ENCODE assay signal across 21 cellular contexts in genomic region chr6:138229663-138230194, GRCh38. TPM values are rescaled to one million over a fixed set of nuclear protein-coding genes. Genes with fewer than 3 reads are reported as not detected.
"Had no signal": no experiment of that assay in that cellular context is flagged by ENCODE, and none has a peak within 500 bp of the region (broad histone marks: within the 10 kb centered on the region; RNA-seq: fewer than 3 reads in every experiment).

No MANE protein-coding gene starts in this region.

- H3K27ac ChIP-seq: brain microvascular endothelial cell, gastrocnemius medialis, heart right ventricle, sigmoid colon, spleen, thoracic aorta had no signal

- H3K9me3 Mint-ChIP-seq: activated T-helper 1 cell treated with anti-CD3 and anti-CD28 coated beads, Interleukin-12 subunit alpha, Interleukin-12 subunit beta, Interleukin-2, Interleukin-4 antibody, amounts not matched to agents 30 ng/mL and 10 ng/mL and 1 ng/mL, durations not matched to agents 14 hours and 24 hours and 36 hours; central memory CD8-positive, alpha-beta T cell; neural crest cell; T-helper 2 cell treated with Interferon-gamma antibody and Interleukin-4, amounts not matched to agents 5 μg/mL and 100 μg/mL, for 36 hours had no signal

- H3K27ac Mint-ChIP-seq: activated T-helper 1 cell treated with anti-CD3 and anti-CD28 coated beads, Interleukin-12 subunit alpha, Interleukin-12 subunit beta, Interleukin-2, Interleukin-4 antibody, amounts not matched to agents 30 ng/mL and 10 ng/mL and 1 ng/mL, durations not matched to agents 14 hours and 24 hours and 36 hours; T-helper 2 cell treated with Interferon-gamma antibody and Interleukin-4, amounts not matched to agents 5 μg/mL and 100 μg/mL, for 36 hours had no signal

- H3K4me1 Mint-ChIP-seq: central memory CD8-positive, alpha-beta T cell; neural crest cell had no signal

- H3K4me3 ChIP-seq: gastrocnemius medialis, heart right ventricle, lung, sigmoid colon, spleen, thoracic aorta had no signal

- DNase-seq: activated CD4-positive, alpha-beta T cell treated with anti-CD3 and anti-CD28 coated beads, Interleukin-2, amount 50 U/mL, for 1 hour; activated CD8-positive, alpha-beta memory T cell treated with anti-CD3 and anti-CD28 coated beads for 24 hours; activated naive CD4-positive, alpha-beta T cell; anterior cingulate cortex; brain microvascular endothelial cell; cortex of kidney; effector memory CD4-positive, alpha-beta T cell; gastrocnemius medialis; heart right ventricle; midbrain; sigmoid colon; spleen had no signal

- H3K4me3 Mint-ChIP-seq: activated T-helper 1 cell treated with anti-CD3 and anti-CD28 coated beads, Interleukin-12 subunit alpha, Interleukin-12 subunit beta, Interleukin-2, Interleukin-4 antibody, amounts not matched to agents 30 ng/mL and 10 ng/mL and 1 ng/mL, durations not matched to agents 14 hours and 24 hours and 36 hours; central memory CD8-positive, alpha-beta T cell; neural crest cell; T-helper 2 cell treated with Interferon-gamma antibody and Interleukin-4, amounts not matched to agents 5 μg/mL and 100 μg/mL, for 36 hours had no signal

RNA-seq across cellular contexts. Expression of gene PBOV1, which starts 11.4 kb away (rescaled TPM):
- total RNA-seq: activated T-helper 1 cell treated with anti-CD3 and anti-CD28 coated beads, Interleukin-12 subunit alpha, Interleukin-12 subunit beta, Interleukin-2, Interleukin-4 antibody, amounts not matched to agents 30 ng/mL and 10 ng/mL and 1 ng/mL, durations not matched to agents 14 hours and 24 hours and 36 hours; gastrocnemius medialis; heart right ventricle; lung; myocyte; neural crest cell; osteocyte; sigmoid colon; spleen; thoracic aorta; ureter had no signal
